20 cellular contexts compared by ENCODE assay signal in the genomic region with DNA sequence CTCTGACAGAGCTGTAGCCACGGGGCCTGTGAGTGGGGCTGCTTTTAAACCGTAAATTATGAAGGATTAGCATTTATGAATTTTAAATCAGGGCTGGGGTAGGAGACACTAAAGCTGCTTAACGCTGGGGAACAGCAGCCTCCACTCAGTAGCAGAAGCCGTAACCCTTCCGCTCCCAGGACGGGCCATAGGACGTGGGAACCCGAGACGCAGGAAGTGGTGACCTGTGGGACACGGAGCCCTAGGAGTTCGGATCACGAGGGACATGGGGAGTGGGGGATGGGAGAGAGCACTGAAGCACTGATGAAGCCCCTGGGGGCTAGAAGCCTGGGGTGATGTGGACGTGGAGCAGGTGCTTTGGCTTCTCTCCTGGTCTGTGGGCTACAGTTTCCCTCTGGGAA.
DNase-seq lines count a peak whose midpoint lies in the region; ATAC-seq lines count a peak whose summit lies in the region.
"Had no signal": no experiment of that assay in that cellular context is flagged by ENCODE, and none has a peak within 500 bp of the region (broad histone marks: within the 10 kb centered on the region; RNA-seq: fewer than 3 reads in every experiment).

No MANE protein-coding gene starts in this region.

- H3K9me3 Mint-ChIP-seq in stimulated activated memory B cell treated with anti-CD40 and anti-IgM and Interleukin-4, amounts not matched to agents 10 μg/mL and 1 μg/mL and 100 μg/mL, for 72 hours: no peaks in the 10 kb centered on the region
- H3K9me3 Mint-ChIP-seq: activated T-helper 2 cell treated with anti-CD3 and anti-CD28 coated beads, Interferon-gamma antibody, Interleukin-2, Interleukin-4, amounts not matched to agents 10 μg/mL and 5 μg/mL and 100 μg/mL, durations not matched to agents 14 hours and 24 hours and 36 hours had no signal

- DNase-seq in DMS79 treated with DMSO at 0.1 percent for 48 hours (lab: John Stamatoyannopoulos, UW) (peak; percentile 49), DMS79 (lab: John Stamatoyannopoulos, UW) (no peak), HAP-1 (ENCODE audit: low spot score in 2 of 2) (peak; percentile 69 to 74), NCI-H82 treated with DMSO at 0.1 percent for 48 hours (lab: John Stamatoyannopoulos, UW; ENCODE audit: unreplicated experiment) (peak; percentile 75), mesenchymal stem cell (no peak)
- no peak for DNase-seq in activated T-cell treated with anti-CD3 and anti-CD28 coated beads, Interleukin-2, amount 50 U/mL, for 48 hours
- DNase-seq: activated CD4-positive, alpha-beta T cell treated with anti-CD3 and anti-CD28 coated beads for 1 hour; activated CD8-positive, alpha-beta memory T cell treated with anti-CD3 and anti-CD28 coated beads, Interleukin-2, amount 10 ng/mL, durations not matched to agents 7 days and 5 days; central memory CD4-positive, alpha-beta T cell; effector CD4-positive, alpha-beta T cell; Karpas-422; left ventricle myocardium inferior; NCI-H446 treated with DMSO at 0.1 percent for 48 hours; nucleus accumbens had no signal

- no peaks in the 10 kb centered on the region for H3K36me3 Mint-ChIP-seq in stimulated activated memory B cell treated with anti-CD40 and anti-IgM and Interleukin-4, amounts not matched to agents 10 μg/mL and 1 μg/mL and 100 μg/mL, for 72 hours
- H3K36me3 Mint-ChIP-seq: activated CD8-positive, alpha-beta memory T cell treated with anti-CD3 and anti-CD28 coated beads, Interleukin-2, amount 10 ng/mL, durations not matched to agents 7 days and 5 days had no signal

- H3K4me3 ChIP-seq in HAP-1 (no peak overlapping the region), mesenchymal stem cell (ENCODE audit: insufficient read depth in 1 of 2, low read depth in 1 of 2, low read length in 2 of 2) (no peak overlapping the region)
- H3K4me3 ChIP-seq: esophagus muscularis mucosa had no signal

- no peaks in the 10 kb centered on the region for H3K9me3 ChIP-seq in HAP-1
- H3K9me3 ChIP-seq in mesenchymal stem cell (ENCODE audit: control insufficient read depth, low read length): no peaks in the 10 kb centered on the region
- H3K9me3 ChIP-seq: esophagus muscularis mucosa, left ventricle myocardium inferior had no signal

- H3K27me3 Mint-ChIP-seq in stimulated activated memory B cell treated with anti-CD40 and anti-IgM and Interleukin-4, amounts not matched to agents 10 μg/mL and 1 μg/mL and 100 μg/mL, for 72 hours: peaks cover 10% of the 10 kb centered on the region
- H3K27me3 Mint-ChIP-seq: activated CD8-positive, alpha-beta memory T cell treated with anti-CD3 and anti-CD28 coated beads, Interleukin-2, amount 10 ng/mL, durations not matched to agents 7 days and 5 days had no signal

- H4K91ac ChIP-seq in mesenchymal stem cell (ENCODE audit: low read length): no peak overlapping the region

- H3K4me1 ChIP-seq in HAP-1 (peaks cover 43% of the 10 kb centered on the region), mesenchymal stem cell (ENCODE audit: control insufficient read depth, insufficient read depth, low read depth, low read length) (peaks cover 37% of the 10 kb centered on the region)

- no peak overlapping the region for H3K23ac ChIP-seq in mesenchymal stem cell (ENCODE audit: low read length in 2 of 2)

- no peak overlapping the region for H2AFZ ChIP-seq in mesenchymal stem cell (ENCODE audit: low read depth, low read length)

- H2BK15ac ChIP-seq in mesenchymal stem cell (ENCODE audit: low read depth, poor library complexity, severe bottlenecking): no peak overlapping the region

- H3K27me3 ChIP-seq in HAP-1 (ENCODE audit: low read depth) (peaks cover 5% of the 10 kb centered on the region; the same call in 1 of the 2 replicates), mesenchymal stem cell (ENCODE audit: control insufficient read depth in 1 of 2, insufficient read depth in 1 of 2, low read length in 2 of 2) (peaks cover 8 to 28% of the 10 kb centered on the region in 2 experiments)

- H3K36me3 ChIP-seq in HAP-1 (replicated peaks): no peaks in the 10 kb centered on the region
- H3K36me3 ChIP-seq in mesenchymal stem cell (ENCODE audit: control insufficient read depth in 1 of 2, insufficient read depth in 2 of 2, low read depth in 1 of 2, low read length in 2 of 2): no peaks in the 10 kb centered on the region
- H3K36me3 ChIP-seq: esophagus muscularis mucosa, left ventricle myocardium inferior had no signal

- no peaks in the 10 kb centered on the region for H3K79me1 ChIP-seq in mesenchymal stem cell (replicated peaks; ENCODE audit: low read length, poor library complexity, severe bottlenecking)

- in situ Hi-C loops in HAP-1 (cut with MboI; ENCODE audit: low sequenced_read_pairs): loop anchor here (10.0 kb wide), 1 partner anchor 225 kb away; no protein-coding TSS in a partner anchor

- no peak overlapping the region for H3K14ac ChIP-seq in mesenchymal stem cell (ENCODE audit: low read length in 2 of 2)

- 51% methylated on average over 13 of the region's 13 CpGs for WGBS in mesenchymal stem cell

- no peak overlapping the region for H4K8ac ChIP-seq in mesenchymal stem cell (ENCODE audit: low read length)

- H2BK5ac ChIP-seq in mesenchymal stem cell (ENCODE audit: low read depth, low read length, poor library complexity, severe bottlenecking): no peak overlapping the region

- H3K27ac ChIP-seq in mesenchymal stem cell (ENCODE audit: low read length, poor library complexity, severe bottlenecking): no peak overlapping the region
- H3K27ac ChIP-seq: 22Rv1, esophagus muscularis mucosa, left ventricle myocardium inferior had no signal

- no peak overlapping the region for H2BK12ac ChIP-seq in mesenchymal stem cell (ENCODE audit: low read length in 2 of 2)

- H3K4me2 ChIP-seq in mesenchymal stem cell (ENCODE audit: low read length, poor library complexity, severe bottlenecking): peak overlapping the region; percentile 37

- no peak overlapping the region for H3K27ac Mint-ChIP-seq in stimulated activated memory B cell treated with anti-CD40 and anti-IgM and Interleukin-4, amounts not matched to agents 10 μg/mL and 1 μg/mL and 100 μg/mL, for 72 hours
- H3K27ac Mint-ChIP-seq: activated CD8-positive, alpha-beta memory T cell treated with anti-CD3 and anti-CD28 coated beads, Interleukin-2, amount 10 ng/mL, durations not matched to agents 7 days and 5 days; activated T-helper 2 cell treated with anti-CD3 and anti-CD28 coated beads, Interferon-gamma antibody, Interleukin-2, Interleukin-4, amounts not matched to agents 10 μg/mL and 5 μg/mL and 100 μg/mL, durations not matched to agents 14 hours and 24 hours and 36 hours; B cell had no signal

- H2BK120ac ChIP-seq in mesenchymal stem cell (ENCODE audit: low read depth, low read length): no peak overlapping the region

- no peak overlapping the region for H3K9ac ChIP-seq in mesenchymal stem cell (ENCODE audit: low read length)

- H2AK5ac ChIP-seq in mesenchymal stem cell (ENCODE audit: low read length, severe bottlenecking): no peak overlapping the region

- H3K4me1 Mint-ChIP-seq in stimulated activated memory B cell treated with anti-CD40 and anti-IgM and Interleukin-4, amounts not matched to agents 10 μg/mL and 1 μg/mL and 100 μg/mL, for 72 hours: peaks cover 32% of the 10 kb centered on the region
- H3K4me1 Mint-ChIP-seq: activated CD8-positive, alpha-beta memory T cell treated with anti-CD3 and anti-CD28 coated beads, Interleukin-2, amount 10 ng/mL, durations not matched to agents 7 days and 5 days had no signal

- H3K4ac ChIP-seq in mesenchymal stem cell (ENCODE audit: low read depth in 1 of 2, low read length in 2 of 2): no peak overlapping the region

- no peak overlapping the region for H3K4me3 Mint-ChIP-seq in stimulated activated memory B cell treated with anti-CD40 and anti-IgM and Interleukin-4, amounts not matched to agents 10 μg/mL and 1 μg/mL and 100 μg/mL, for 72 hours
- H3K4me3 Mint-ChIP-seq: activated CD8-positive, alpha-beta memory T cell treated with anti-CD3 and anti-CD28 coated beads, Interleukin-2, amount 10 ng/mL, durations not matched to agents 7 days and 5 days; B cell had no signal

- ATAC-seq in HG03045 (IDR thresholded peaks at IDR 0.05; ENCODE audit: unreplicated experiment): no peak
- ATAC-seq in stimulated activated memory B cell treated with anti-CD40 and anti-IgM and Interleukin-4, amounts not matched to agents 10 μg/mL and 1 μg/mL and 100 μg/mL, for 72 hours: no peak
- ATAC-seq: activated CD8-positive, alpha-beta memory T cell treated with anti-CD3 and anti-CD28 coated beads, Interleukin-2, amount 10 ng/mL, durations not matched to agents 7 days and 5 days had no signal

- H3K18ac ChIP-seq in mesenchymal stem cell (ENCODE audit: low read depth in 1 of 2, low read length in 2 of 2): no peak overlapping the region

Comparison
In these comparisons a context has a peak if more than half of its experiments do, and no peak if none do; other contexts are left out.
1. DNase-seq: peak in DMS79 treated with DMSO at 0.1 percent for 48 hours (single experiment), HAP-1 (2 of 2) and NCI-H82 treated with DMSO at 0.1 percent for 48 hours (single experiment); none in DMS79 (single experiment), mesenchymal stem cell (single experiment) and activated T-cell treated with anti-CD3 and anti-CD28 coated beads, Interleukin-2, amount 50 U/mL, for 48 hours (0 of 2).